ENCODE assay signal across 8 cellular contexts in the genomic region with DNA sequence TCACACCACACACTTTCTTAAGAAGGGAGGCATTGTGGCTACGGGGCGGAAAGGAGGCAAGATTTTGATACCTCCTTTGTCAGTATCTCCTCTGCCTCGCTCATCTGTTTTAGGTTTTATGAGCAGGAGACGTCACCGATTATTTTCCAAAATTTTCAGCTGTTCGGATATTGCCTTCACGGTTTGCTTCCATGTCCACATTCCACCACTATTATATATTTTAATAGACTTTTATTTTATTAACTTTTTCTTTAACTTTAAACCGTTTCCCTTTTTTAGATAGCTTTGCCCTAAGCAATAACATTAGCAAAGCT. TPM values are rescaled to one million over a fixed set of nuclear protein-coding genes. Genes with fewer than 3 reads are reported as not detected.
DNase-seq lines count a peak whose midpoint lies in the region; ATAC-seq, FAIRE-seq and TF ChIP-seq lines count a peak whose summit lies in the region.

No MANE protein-coding gene starts in this region.

- TF ChIP-seq EP300 in A549 (IDR thresholded peaks at IDR 0.05) = no peak

- TF ChIP-seq CTCF in A549 (IDR thresholded peaks at IDR 0.05) (no peak), bronchial epithelial cell (IDR thresholded peaks at IDR 0.05; ENCODE audit: insufficient read depth, low read length, severe bottlenecking) (no peak)

- peaks cover 49% of the 10 kb centered on the region for H3K4me1 ChIP-seq in A549
- H3K4me1 ChIP-seq in HUES6 (ENCODE audit: control insufficient read depth, insufficient read depth, low read length) = peaks cover 32% of the 10 kb centered on the region
- peaks cover 16 to 22% of the 10 kb centered on the region in 2 donors for H3K4me1 ChIP-seq in mucosa of rectum (ENCODE audit: control insufficient read depth in 2 of 2, insufficient read depth in 2 of 2, low read length in 2 of 2)

- H3K36me3 ChIP-seq in HUES6 (ENCODE audit: control insufficient read depth, insufficient read depth, low read length) (no peaks in the 10 kb centered on the region), bronchial epithelial cell (ENCODE audit: control insufficient read depth, insufficient read depth, low read length) (no peaks in the 10 kb centered on the region), mucosa of rectum (ENCODE audit: control insufficient read depth in 2 of 2, insufficient read depth in 2 of 2, low read length in 2 of 2) (no peaks in the 10 kb centered on the region)

- CTCF ChIA-PET in A549 (lab: Yijun Ruan, JAX) = interaction anchor here (0.6 to 17.1 kb wide), 12 partner anchors 10 to 292 kb away, joined by 3 to 872 read pairs (median 4); partner anchors contain the start of genes CREB3L1 and DGKZ

- 34% methylated on average over 8 of the region's 8 CpGs for WGBS in A549 (ENCODE audit: missing lambda C conversion rate)

- peaks cover 1% of the 10 kb centered on the region for H3K27me3 ChIP-seq in HUES6 (ENCODE audit: control insufficient read depth, insufficient read depth, low read length)
- no peaks in the 10 kb centered on the region for H3K27me3 ChIP-seq in bronchial epithelial cell (ENCODE audit: control insufficient read depth, insufficient read depth, low read length)
- H3K27me3 ChIP-seq in mucosa of rectum (ENCODE audit: control insufficient read depth in 2 of 2, insufficient read depth in 2 of 2, low read length in 2 of 2) = peaks cover under 1 to 2% of the 10 kb centered on the region in 2 donors

- FAIRE-seq in A549 (lab: Jason Lieb, UNC) = no peak
- FAIRE-seq in bronchial epithelial cell (lab: Jason Lieb, UNC) = no peak

- H3K9ac ChIP-seq in HUES6 (ENCODE audit: low read length) (peak overlapping the region; percentile 92), mucosa of rectum (ENCODE audit: low read depth in 1 of 2, low read length in 2 of 2) (peak overlapping the region; percentile 69 to 77)

- DNase-seq in A549 (ENCODE audit: low read depth in 1 of 2, low spot score in 1 of 2) (no peak), bronchial epithelial cell (ENCODE audit: low read depth) (no peak), AG08395 (ENCODE audit: low spot score) (no peak), EL (no peak), NK-92 (lab: John Stamatoyannopoulos, UW; ENCODE audit: unreplicated experiment) (no peak), epidermal melanocyte (ENCODE audit: insufficient read length, low spot score) (no peak)

- H3K9me3 ChIP-seq in A549 = no peaks in the 10 kb centered on the region
- H3K9me3 ChIP-seq in HUES6 (ENCODE audit: control insufficient read depth, insufficient read depth, low read depth, low read length) = no peaks in the 10 kb centered on the region
- H3K9me3 ChIP-seq in mucosa of rectum (ENCODE audit: control insufficient read depth in 2 of 2, low read length in 2 of 2) = no peaks in the 10 kb centered on the region

- H3K4me2 ChIP-seq in A549 = peak overlapping the region; percentile 91

- TF ChIP-seq RAD21 in A549 (conservative IDR thresholded peaks at IDR 0.05 in 1 of 2, IDR thresholded peaks at IDR 0.05 in 1 of 2) = no peak

- no peak for ATAC-seq in A549

- H3K27ac ChIP-seq in A549 (peak overlapping the region; percentile 95 to 99), HUES6 (ENCODE audit: low read depth, low read length) (peak overlapping the region; percentile 95), mucosa of rectum (ENCODE audit: low read depth in 2 of 2, low read length in 2 of 2) (peak overlapping the region; percentile 48 to 72)

- TF ChIP-seq POLR2A in A549 (IDR thresholded peaks at IDR 0.05; ENCODE audit: low read length) = no peak

- H3K4me3 ChIP-seq in A549 (peak overlapping the region; percentile 45), HUES6 (ENCODE audit: low read depth, low read length) (peak overlapping the region; percentile 67), bronchial epithelial cell (ENCODE audit: low read depth, low read length) (peak overlapping the region; percentile 45), mucosa of rectum (ENCODE audit: low read length in 2 of 2) (peak overlapping the region; percentile 82 to 87)

- POLR2A ChIA-PET in A549 (lab: Yijun Ruan, JAX) = interaction anchor here (0.5 to 2.1 kb wide), 26 partner anchors 18 to 397 kb away, joined by 3 to 32 read pairs (median 5); partner anchors contain the start of genes CHRM4, CREB3L1, CRY2 and PHF21A

TF ChIP-seq in A549, 52 proteins besides CTCF, POLR2A, EP300 and RAD21:
- TF ChIP-seq TP53 (CRISPR knock-in tag; IDR thresholded peaks at IDR 0.05) = no peak
- TF ChIP-seq EHMT2 (IDR thresholded peaks at IDR 0.05; ENCODE audit: low read depth) = no peak
- TF ChIP-seq, protein P1, sequence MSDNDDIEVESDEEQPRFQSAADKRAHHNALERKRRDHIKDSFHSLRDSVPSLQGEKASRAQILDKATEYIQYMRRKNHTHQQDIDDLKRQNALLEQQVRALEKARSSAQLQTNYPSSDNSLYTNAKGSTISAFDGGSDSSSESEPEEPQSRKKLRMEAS (IDR thresholded peaks at IDR 0.05) = 0 out of 2 replicates have a peak, but pooled peaks have one; percentile 26

RNA-seq across cellular contexts. Expression of gene CREB3L1, which starts 33.7 kb away (rescaled TPM):
- polyA plus RNA-seq in A549 (2011; rRNA removed) (0.48 and 0.61 TPM in 2 replicates), A549 (2017; fragmentation: RNase III; extraction: RNeasy Plus Mini Kit Qiagen cat#74134 plus additional on column Dnase treatment) (2.1 to 2.7 TPM (median 2.3 TPM) in 3 replicates)
- polyA plus RNA-seq in A549 (2012; cell fraction: cytosol; rRNA removed) = 0.24 and 0.45 TPM in 2 replicates
- polyA plus RNA-seq in A549 (2012; cell fraction: nucleus; rRNA removed) = 0.56 and 0.86 TPM in 2 replicates
- 1.3 and 1.7 TPM in 2 replicates for polyA minus RNA-seq in A549 (2011; rRNA and poly(A)+ RNA removed)
- 0.13 and 0.53 TPM in 2 replicates for total RNA-seq in bronchial epithelial cell
